1 cellular context compared by ENCODE assay signal in the genomic region with DNA sequence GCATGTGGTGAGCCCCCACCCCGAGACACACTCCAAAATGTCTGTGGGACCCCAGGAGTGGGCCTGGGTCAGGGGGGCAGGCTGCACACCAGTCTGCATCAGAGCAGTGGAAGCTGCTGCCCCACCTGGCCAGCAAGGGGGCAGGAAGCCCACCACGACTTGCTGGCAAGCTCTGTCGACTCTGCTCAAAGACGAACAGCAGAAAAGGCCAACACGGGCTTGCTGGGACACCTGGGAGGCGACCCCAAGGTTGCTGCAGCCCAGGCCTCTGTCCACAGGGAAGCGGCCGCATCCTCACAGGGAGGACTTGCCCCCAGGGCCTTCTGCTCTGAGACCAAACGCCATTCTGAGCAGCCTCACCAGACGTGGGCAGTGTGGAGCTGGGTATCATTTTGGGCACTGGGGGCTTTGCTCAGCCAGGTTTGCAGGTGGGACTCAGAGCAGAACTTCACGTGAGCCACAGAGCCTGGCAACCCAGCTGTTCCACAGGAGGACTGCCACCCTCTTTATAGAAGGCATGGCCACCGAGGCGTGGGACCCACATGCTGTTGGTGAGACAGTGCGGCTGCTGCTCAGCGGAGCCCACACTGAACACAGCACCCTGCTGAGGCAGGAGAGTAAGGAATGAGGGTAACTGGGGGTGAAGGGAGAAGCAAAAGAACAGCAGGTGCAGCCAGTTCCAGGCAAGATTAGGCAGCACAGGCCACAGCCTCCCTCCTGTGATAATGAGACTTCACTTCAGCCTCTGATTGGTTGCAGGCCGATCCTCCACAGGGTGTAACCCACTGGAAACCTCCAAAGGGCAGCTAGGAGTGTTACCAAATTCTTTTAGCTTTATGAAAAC.
TF ChIP-seq lines count a peak whose summit lies in the region.

No MANE protein-coding gene starts in this region.

TF ChIP-seq in GM12878, 131 proteins besides CTCF, POLR2A, EP300 and RAD21:
- TF ChIP-seq CBX5 (IDR thresholded peaks at IDR 0.05; ENCODE audit: low read depth) (no peak), CREB1 (IDR thresholded peaks at IDR 0.05; ENCODE audit: low read depth) (no peak)
- TF ChIP-seq, protein P1, sequence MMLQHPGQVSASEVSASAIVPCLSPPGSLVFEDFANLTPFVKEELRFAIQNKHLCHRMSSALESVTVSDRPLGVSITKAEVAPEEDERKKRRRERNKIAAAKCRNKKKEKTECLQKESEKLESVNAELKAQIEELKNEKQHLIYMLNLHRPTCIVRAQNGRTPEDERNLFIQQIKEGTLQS (IDR thresholded peaks at IDR 0.05; ENCODE audit: borderline replicate concordance, extremely low read depth, low read depth, low read length) = no peak
